Comparison of ENCODE assay signal across 16 cellular contexts in genomic region chr21:39061766-39062165, GRCh38.
"Had no signal": no experiment of that assay in that cellular context is flagged by ENCODE, and none has a peak within 500 bp of the region (broad histone marks: within the 10 kb centered on the region; RNA-seq: fewer than 3 reads in every experiment).

No MANE protein-coding gene starts in this region.

- H3K4me3 ChIP-seq: coronary artery, heart left ventricle, psoas muscle had no signal

- ATAC-seq: left colon; left ventricle myocardium superior; naive thymus-derived CD4-positive, alpha-beta T cell had no signal

- H3K36me3 ChIP-seq: heart left ventricle, neutrophil had no signal

- H3K9me3 ChIP-seq: neutrophil, psoas muscle had no signal

- DNase-seq: dorsolateral prefrontal cortex; effector CD8-positive, alpha-beta T cell; hippocampal formation; left colon; left ventricle myocardium superior; naive thymus-derived CD4-positive, alpha-beta T cell; nephron progenitor cell; psoas muscle; retina; small intestine; stimulated activated CD4-positive, alpha-beta T cell treated with anti-CD3 and anti-CD28 coated beads, Interleukin-12 subunit alpha, Interleukin-12 subunit beta, amount 100 ng/mL, for 4 hours; stimulated activated naive CD4-positive, alpha-beta T cell treated with Interleukin-2 at 50 U/mL for 16 hours had no signal

- H3K27me3 ChIP-seq: heart left ventricle, neutrophil had no signal

- H3K27ac ChIP-seq: coronary artery, dorsolateral prefrontal cortex, heart left ventricle, neutrophil had no signal

- FAIRE-seq: frontal cortex, small intestine had no signal
